In the genomic region with DNA sequence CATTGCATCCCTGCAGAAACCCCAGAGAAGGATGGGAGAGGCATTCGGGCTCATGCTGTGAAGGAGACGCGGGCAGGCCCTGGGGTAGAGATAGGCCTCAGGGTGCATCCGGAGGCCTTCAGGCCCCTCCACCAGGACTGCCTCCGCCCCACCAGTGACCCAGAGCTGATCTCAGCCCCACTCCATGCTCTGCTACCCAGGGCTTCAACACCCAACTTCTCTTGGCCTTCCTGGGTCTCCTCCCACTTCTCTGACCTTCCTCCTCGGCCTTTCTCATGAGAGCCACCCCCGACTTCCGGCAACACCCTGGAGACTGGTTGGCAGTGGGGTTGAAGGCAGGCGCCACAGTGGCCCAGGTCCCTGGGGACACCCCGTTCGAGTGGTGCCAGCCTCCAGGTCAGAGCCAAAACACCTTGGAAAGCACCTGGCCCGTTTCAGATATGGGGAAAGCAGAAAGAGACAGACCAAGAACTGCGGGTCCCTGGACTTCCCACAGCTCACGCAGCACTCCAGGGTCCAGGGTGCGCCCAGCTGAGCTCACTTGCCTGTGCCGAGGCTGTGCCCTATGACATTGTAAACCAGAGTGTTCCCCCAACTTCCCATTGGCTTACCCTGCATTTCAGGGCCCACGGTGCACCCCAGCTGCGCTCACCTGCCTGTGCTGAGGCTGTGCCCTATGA, we compare ENCODE assay signal across 13 cellular contexts.
A peak's percentile ranks its signal among the peaks of the same experiment; 100 is the strongest.
DNase-seq lines count a peak whose midpoint lies in the region; TF ChIP-seq lines count a peak whose summit lies in the region.
"Had no signal": no experiment of that assay in that cellular context is flagged by ENCODE, and none has a peak within 500 bp of the region (broad histone marks: within the 10 kb centered on the region; RNA-seq: fewer than 3 reads in every experiment).

No MANE protein-coding gene starts in this region.

- H3K27me3 Mint-ChIP-seq in MCF 10A (ENCODE audit: insufficient read depth, unreplicated experiment) = peaks cover 60% of the 10 kb centered on the region
- peaks cover 3% of the 10 kb centered on the region for H3K27me3 Mint-ChIP-seq in activated naive CD8-positive, alpha-beta T cell treated with anti-CD3 and anti-CD28 coated beads for 36 hours

- peak overlapping the region; percentile 4 for H4K8ac ChIP-seq in neuronal stem cell (ENCODE audit: low read depth, low read length)

- WGBS in mammary epithelial cell (ENCODE audit: low coverage, missing lambda C conversion rate) = 38% methylated on average over 12 of the region's 18 CpGs
- no CpG with 5 or more reads among the region's 18 CpGs for WGBS in neuronal stem cell (ENCODE audit: extremely low coverage in 2 of 2, insufficient read length in 2 of 2, insufficient replicate concordance in 1 of 2), 2 donors
- 82% methylated on average over 16 of the region's 18 CpGs; no CpG with 5 or more reads in 1 of the 2 donors for whole genome bisulfite sequencing in transverse colon (ENCODE audit: low coverage in 1 of 2), 2 donors

- POLR2A ChIA-PET in MCF 10A (lab: Yijun Ruan, JAX) = interaction anchor here (1.1 kb wide), 1 partner anchor 21 kb away, joined by 3 read pairs; no protein-coding TSS in a partner anchor

- no peaks in the 10 kb centered on the region for H3K4me1 ChIP-seq in mammary epithelial cell (ENCODE audit: insufficient read depth, low read length)
- no peaks in the 10 kb centered on the region for H3K4me1 ChIP-seq in breast epithelium
- no peaks in the 10 kb centered on the region for H3K4me1 ChIP-seq in neuronal stem cell (ENCODE audit: control insufficient read depth in 2 of 2, insufficient read depth in 1 of 2, low read depth in 1 of 2, low read length in 2 of 2)
- H3K4me1 ChIP-seq in transverse colon = no peaks in the 10 kb centered on the region

- H3K79me1 ChIP-seq in neuronal stem cell (ENCODE audit: low read depth, low read length) = no peaks in the 10 kb centered on the region

- no peak overlapping the region for H2AFZ ChIP-seq in mammary epithelial cell (ENCODE audit: low read depth, low read length)
- H2AFZ ChIP-seq in neuronal stem cell (ENCODE audit: low read length) = no peak overlapping the region

- H3K14ac ChIP-seq in neuronal stem cell (ENCODE audit: low read length) = no peak overlapping the region

- H3K4me3 ChIP-seq in mammary epithelial cell (replicated peaks in 1 of 3; ENCODE audit: insufficient read depth in 1 of 3, low read depth in 2 of 3, low read length in 3 of 3) (no peak overlapping the region), breast epithelium (no peak overlapping the region), neuronal stem cell (ENCODE audit: low read length in 2 of 2) (no peak overlapping the region), transverse colon (no peak overlapping the region)

- peaks cover 13% of the 10 kb centered on the region for H3K4me1 Mint-ChIP-seq in MCF 10A (ENCODE audit: insufficient read depth, unreplicated experiment)
- no peaks in the 10 kb centered on the region for H3K4me1 Mint-ChIP-seq in activated naive CD8-positive, alpha-beta T cell treated with anti-CD3 and anti-CD28 coated beads for 36 hours

- H3K36me3 Mint-ChIP-seq in MCF 10A (ENCODE audit: insufficient read depth, unreplicated experiment) = peaks cover 5% of the 10 kb centered on the region
- no peaks in the 10 kb centered on the region for H3K36me3 Mint-ChIP-seq in activated naive CD8-positive, alpha-beta T cell treated with anti-CD3 and anti-CD28 coated beads for 36 hours

- no peaks in the 10 kb centered on the region for H3K79me2 ChIP-seq in mammary epithelial cell (ENCODE audit: insufficient read depth, low read length)

- no peak overlapping the region for H3K9ac ChIP-seq in mammary epithelial cell (ENCODE audit: insufficient read depth, low read length)
- no peak overlapping the region for H3K9ac ChIP-seq in neuronal stem cell (ENCODE audit: low read depth, low read length, poor library complexity)

- H3K4me2 ChIP-seq in mammary epithelial cell (ENCODE audit: insufficient read depth, low read depth, low read length) (no peak overlapping the region), neuronal stem cell (ENCODE audit: insufficient read depth, low read length, poor library complexity, severe bottlenecking) (no peak overlapping the region)

- DNase-seq in MCF 10A (ENCODE audit: unreplicated experiment) (no peak), mammary epithelial cell (no peak), breast epithelium (ENCODE audit: low spot score in 2 of 2) (peak in 1 of 2 donors; percentile 19), neuronal stem cell (ENCODE audit: low spot score) (no peak), transverse colon (no peak)
- DNase-seq in stimulated activated CD4-positive, alpha-beta T cell treated with anti-CD3 and anti-CD28 coated beads, Interleukin-12 subunit alpha, Interleukin-12 subunit beta, amount 100 ng/mL, for 4 hours = no peak
- no peak for DNase-seq in activated naive CD8-positive, alpha-beta T cell treated with anti-CD3 and anti-CD28 coated beads for 36 hours
- DNase-seq: 8988T; AML-193; C1 segment of cervical spinal cord; Calu3; CD4-positive, alpha-beta T cell; DMS 273 treated with DMSO at 0.1 percent for 48 hours had no signal

- TF ChIP-seq CTCF in MCF 10A (IDR thresholded peaks at IDR 0.05; ENCODE audit: unreplicated experiment) (no peak), mammary epithelial cell (conservative IDR thresholded peaks at IDR 0.05 in 1 of 2, IDR thresholded peaks at IDR 0.05 in 1 of 2; ENCODE audit: extremely low read depth in 1 of 2, insufficient read depth in 1 of 2, low read depth in 1 of 2, low read length in 2 of 2) (no peak), breast epithelium (IDR thresholded peaks at IDR 0.05) (no peak), transverse colon (IDR thresholded peaks at IDR 0.05) (no peak)

- H3K36me3 ChIP-seq in mammary epithelial cell (ENCODE audit: insufficient read depth, low read length) (no peaks in the 10 kb centered on the region), breast epithelium (no peaks in the 10 kb centered on the region), neuronal stem cell (replicated peaks in 1 of 2; ENCODE audit: control insufficient read depth in 2 of 2, insufficient read depth in 2 of 2, low read length in 2 of 2) (no peaks in the 10 kb centered on the region), transverse colon (no peaks in the 10 kb centered on the region)

- H2BK15ac ChIP-seq in neuronal stem cell (ENCODE audit: low read length) = no peak overlapping the region

- in situ Hi-C loops in mammary epithelial cell (cut with MboI; ENCODE audit: low sequenced_read_pairs in 2 of 2) = no loop called here
- in situ Hi-C loops in transverse colon (cut with MboI; ENCODE audit: low pct_ligation_motif_present in 1 of 4, low pct_unique_long_range_greater_than_20kb in 1 of 4, low sequenced_read_pairs in 3 of 4) = no loop called here

- H3K27ac ChIP-seq in mammary epithelial cell (ENCODE audit: insufficient read depth, low read depth, low read length) = no peak overlapping the region
- peak overlapping the region; percentile 81 to 82 for H3K27ac ChIP-seq in breast epithelium
- H3K27ac ChIP-seq in neuronal stem cell (replicated peaks; ENCODE audit: low read length) = no peak overlapping the region
- no peak overlapping the region for H3K27ac ChIP-seq in transverse colon

- H2BK120ac ChIP-seq in neuronal stem cell (ENCODE audit: low read depth, low read length) = peak overlapping the region; percentile 22

- CTCF ChIA-PET in MCF 10A (lab: Yijun Ruan, JAX) = interaction anchor here (0.6 kb wide), 1 partner anchor 67 kb away, joined by 3 read pairs; no protein-coding TSS in a partner anchor
- CTCF ChIA-PET in mammary epithelial cell (lab: Charles Lee; ENCODE audit: low non-redundant PET) = no interaction called here

- no peak overlapping the region for H2BK5ac ChIP-seq in neuronal stem cell (ENCODE audit: low read length)

- H3K27ac Mint-ChIP-seq in MCF 10A (ENCODE audit: low read depth, unreplicated experiment) = no peak overlapping the region
- H3K27ac Mint-ChIP-seq in activated naive CD8-positive, alpha-beta T cell treated with anti-CD3 and anti-CD28 coated beads for 36 hours = no peak overlapping the region
- H3K27ac Mint-ChIP-seq: CD4-positive, alpha-beta T cell had no signal

- H3K9me3 ChIP-seq in mammary epithelial cell (replicated peaks; ENCODE audit: insufficient read depth, low read length) (peaks cover 41% of the 10 kb centered on the region), breast epithelium (no peaks in the 10 kb centered on the region), neuronal stem cell (replicated peaks in 1 of 2; ENCODE audit: control insufficient read depth in 2 of 2, insufficient read depth in 1 of 2, low read depth in 1 of 2, low read length in 2 of 2) (no peaks in the 10 kb centered on the region), transverse colon (no peaks in the 10 kb centered on the region)

- no peaks in the 10 kb centered on the region for H4K20me1 ChIP-seq in mammary epithelial cell (ENCODE audit: insufficient read depth, low read length)

- no peak overlapping the region for H4K91ac ChIP-seq in neuronal stem cell (ENCODE audit: low read depth, low read length, poor library complexity)

- BruUV-seq in MCF 10A (replicated peaks; lab: Mats Ljungman, UMichigan) = no TSS peak
- BruUV-seq in mammary epithelial cell (replicated peaks; lab: Mats Ljungman, UMichigan) = no TSS peak

- dilution Hi-C loops in mammary epithelial cell (cut with HindIII; ENCODE audit: low sequenced_read_pairs) = loop anchor here (5.0 kb wide), 1 partner anchor 85 kb away; no protein-coding TSS in a partner anchor

- TF ChIP-seq POLR2A in breast epithelium (IDR thresholded peaks at IDR 0.05) (no peak), transverse colon (IDR thresholded peaks at IDR 0.05) (no peak)

- H3K4ac ChIP-seq in neuronal stem cell (ENCODE audit: low read length) = no peak overlapping the region

- TF ChIP-seq EP300 in transverse colon (IDR thresholded peaks at IDR 0.05; ENCODE audit: low read depth) = no peak

- no peak overlapping the region for H3K23ac ChIP-seq in neuronal stem cell (ENCODE audit: low read depth, low read length, poor library complexity)

- H3K4me3 Mint-ChIP-seq in MCF 10A (ENCODE audit: unreplicated experiment) = peak overlapping the region; percentile 38
- H3K4me3 Mint-ChIP-seq in activated naive CD8-positive, alpha-beta T cell treated with anti-CD3 and anti-CD28 coated beads for 36 hours = no peak overlapping the region
- H3K4me3 Mint-ChIP-seq: CD4-positive, alpha-beta T cell had no signal

- intact Hi-C loops in MCF 10A (cut with micrococcal nuclease) (loop anchor here (10.0 kb wide), 1 partner anchor 248 kb away; no protein-coding TSS in a partner anchor), mammary epithelial cell (cut with micrococcal nuclease) (no loop called here), breast epithelium (cut with DNase I; ENCODE audit: low total_unique reads) (no loop called here), transverse colon (cut with DNase I; ENCODE audit: low total_unique reads) (no loop called here)

- H3K9me3 Mint-ChIP-seq in MCF 10A (ENCODE audit: unreplicated experiment) = peaks cover 7% of the 10 kb centered on the region
- H3K9me3 Mint-ChIP-seq in activated naive CD8-positive, alpha-beta T cell treated with anti-CD3 and anti-CD28 coated beads for 36 hours = no peaks in the 10 kb centered on the region
- H3K9me3 Mint-ChIP-seq: CD4-positive, alpha-beta T cell had no signal

- H2BK12ac ChIP-seq in neuronal stem cell (ENCODE audit: low read length) = no peak overlapping the region

- H2AK5ac ChIP-seq in neuronal stem cell (ENCODE audit: low read depth, low read length) = peak overlapping the region; percentile 54

- H3K27me3 ChIP-seq in mammary epithelial cell (ENCODE audit: insufficient read depth, low read length) = no peaks in the 10 kb centered on the region
- no peaks in the 10 kb centered on the region for H3K27me3 ChIP-seq in breast epithelium
- H3K27me3 ChIP-seq in neuronal stem cell (ENCODE audit: control insufficient read depth in 3 of 3, insufficient read depth in 3 of 3, low read depth in 1 of 3, low read length in 3 of 3) = peaks cover 0 to 12% (median 0%) of the 10 kb centered on the region in 3 experiments
- H3K27me3 ChIP-seq in transverse colon = no peaks in the 10 kb centered on the region

- H3K18ac ChIP-seq in neuronal stem cell (ENCODE audit: low read length) = peak overlapping the region; percentile 21

Comparison
In these comparisons a context has a peak if more than half of its experiments do, and no peak if none do; other contexts are left out.
1. H3K27ac ChIP-seq: peak in breast epithelium (2 of 2); none in mammary epithelial cell (single experiment), neuronal stem cell (single experiment) and transverse colon (0 of 4).